ENCODE assay signal across 20 cellular contexts in genomic region chr6:19833947-19834346, GRCh38. TPM values are rescaled to one million over a fixed set of nuclear protein-coding genes. Genes with fewer than 3 reads are reported as not detected.
"Had no signal": no experiment of that assay in that cellular context is flagged by ENCODE, and none has a peak within 500 bp of the region (broad histone marks: within the 10 kb centered on the region; RNA-seq: fewer than 3 reads in every experiment).

No MANE protein-coding gene starts in this region.

- DNase-seq: activated CD4-positive, alpha-beta T cell treated with anti-CD3 and anti-CD28 coated beads, Interleukin-2, amount 50 U/mL, for 4 hours; activated CD4-positive, CD25-positive, alpha-beta regulatory T cell treated with anti-CD3 and anti-CD28 coated beads, Interleukin-2, amount 50 U/mL, for 72 hours; activated naive CD4-positive, alpha-beta T cell; activated naive CD8-positive, alpha-beta T cell treated with anti-CD3 and anti-CD28 coated beads, Interleukin-2, amount 10 ng/mL, durations not matched to agents 7 days and 5 days; activated T-cell treated with anti-CD3 and anti-CD28 coated beads for 4 hours; anterior cingulate cortex; cerebellar nuclear complex; dermis blood vessel endothelial cell; effector memory CD8-positive, alpha-beta T cell; islet precursor cell; natural killer cell; posterior cingulate gyrus; spleen; stimulated activated naive CD8-positive, alpha-beta T cell treated with anti-CD3 and anti-CD28 coated beads, Interleukin-15, amount 100 ng/mL, for 72 hours; T-cell; T1000 had no signal

- H3K27me3 ChIP-seq: right atrium auricular region had no signal

- ATAC-seq: effector memory CD8-positive, alpha-beta T cell; gastroesophageal sphincter; left lobe of liver; natural killer cell; stimulated activated naive CD8-positive, alpha-beta T cell treated with anti-CD3 and anti-CD28 coated beads, Interleukin-15, amount 100 ng/mL, for 72 hours; T-cell had no signal

- H3K9me3 ChIP-seq: gastroesophageal sphincter, neutrophil, right atrium auricular region had no signal

- H3K4me3 ChIP-seq: gastroesophageal sphincter, right atrium auricular region, spleen had no signal

- H3K27ac ChIP-seq: gastroesophageal sphincter, neutrophil, spleen had no signal

- H3K36me3 ChIP-seq: gastroesophageal sphincter, neutrophil, right atrium auricular region, spleen had no signal

RNA-seq across cellular contexts. Expression of gene ID4, which starts 3.2 kb away (rescaled TPM):
- total RNA-seq: activated naive CD8-positive, alpha-beta T cell treated with anti-CD3 and anti-CD28 coated beads, Interleukin-2, amount 10 ng/mL, durations not matched to agents 7 days and 5 days; natural killer cell; T-cell had no signal
